ENCODE assay signal across 23 cellular contexts in the genomic region with DNA sequence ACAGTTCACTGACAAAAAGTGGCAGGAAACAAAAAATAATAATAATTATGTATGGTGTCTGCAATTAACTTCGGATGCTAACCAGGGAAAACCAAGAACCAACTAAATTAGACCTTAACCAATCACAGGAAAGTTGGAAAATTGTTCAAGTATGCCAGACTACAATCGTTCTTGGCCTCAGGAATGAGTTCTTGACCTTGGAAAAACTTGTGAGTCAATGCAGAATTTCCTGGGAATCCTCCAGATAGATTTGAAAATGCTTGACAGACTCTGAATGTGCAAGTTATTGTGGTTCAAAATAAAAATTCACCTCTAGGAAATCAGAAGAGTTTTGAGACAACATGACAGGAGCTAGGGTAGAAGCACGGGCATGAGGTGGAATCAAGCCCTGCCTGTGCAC.
"Had no signal": no experiment of that assay in that cellular context is flagged by ENCODE, and none has a peak within 500 bp of the region (broad histone marks: within the 10 kb centered on the region; RNA-seq: fewer than 3 reads in every experiment).

No MANE protein-coding gene starts in this region.

- ATAC-seq: activated CD8-positive, alpha-beta T cell treated with anti-CD3 and anti-CD28 coated beads, Interleukin-2, amount 10 ng/mL, durations not matched to agents 7 days and 5 days had no signal

- H3K36me3 ChIP-seq: adrenal gland, breast epithelium had no signal

- H3K9me3 ChIP-seq: adrenal gland had no signal

- H3K27me3 ChIP-seq: adrenal gland, breast epithelium had no signal

- H3K4me3 ChIP-seq: adrenal gland, breast epithelium had no signal

- DNase-seq: activated CD4-positive, alpha-beta T cell treated with anti-CD3 and anti-CD28 coated beads for 48 hours; activated CD4-positive, alpha-beta T cell treated with anti-CD3 and anti-CD28 coated beads, Interleukin-2, amount 50 U/mL, for 4 hours; activated CD4-positive, CD25-positive, alpha-beta regulatory T cell treated with anti-CD3 and anti-CD28 coated beads, Interleukin-2, amount 50 U/mL, for 72 hours; activated CD8-positive, alpha-beta memory T cell treated with anti-CD3 and anti-CD28 coated beads, Interleukin-2, amount 50 U/mL, for 48 hours; activated CD8-positive, alpha-beta T cell treated with anti-CD3 and anti-CD28 coated beads, Interleukin-2, amount 10 ng/mL, durations not matched to agents 7 days and 5 days; activated naive CD4-positive, alpha-beta T cell treated with anti-CD3 and anti-CD28 coated beads, Interleukin-2, amount 50 U/mL, for 16 hours; activated naive CD8-positive, alpha-beta T cell treated with anti-CD3 and anti-CD28 coated beads, Interleukin-2, amount 10 ng/mL, durations not matched to agents 7 days and 5 days; activated T-cell treated with anti-CD3 and anti-CD28 coated beads, Interleukin-2, amount 50 U/mL, for 1 hour; adrenal gland; aorta; central memory CD4-positive, alpha-beta T cell; Kasumi-1; KBM-7; NCI-H1105 treated with DMSO at 0.1 percent for 48 hours; NCI-H146; NCI-H187 treated with DMSO at 0.1 percent for 48 hours; NCI-H2081 treated with DMSO at 0.1 percent for 48 hours; NCI-H2227 treated with DMSO at 0.1 percent for 48 hours; NCI-H510A; NCI-H526 treated with DMSO at 0.1 percent for 48 hours; NCI-H82; SHP77 treated with DMSO at 0.1 percent for 48 hours had no signal

- H3K27ac ChIP-seq: adrenal gland had no signal
